ENCODE assay signal across 8 cellular contexts in genomic region chr3:156816091-156816793, GRCh38. TPM values are rescaled to one million over a fixed set of nuclear protein-coding genes. Genes with fewer than 3 reads are reported as not detected.
DNase-seq lines count a peak whose midpoint lies in the region; ATAC-seq, FAIRE-seq and TF ChIP-seq lines count a peak whose summit lies in the region.

No MANE protein-coding gene starts in this region.

- CTCF ChIA-PET in CD4-positive, alpha-beta memory T cell (lab: Charles Lee; ENCODE audit: partially characterized antibody), result interaction anchor here (1.9 kb wide), 1 partner anchor 139 kb away, joined by 8 read pairs; no protein-coding TSS in a partner anchor
- CTCF ChIA-PET in activated CD8-positive, alpha-beta T cell treated with anti-CD3 and anti-CD28 coated beads, Interleukin-2, amount 10 ng/mL, durations not matched to agents 7 days and 5 days (lab: Charles Lee), result interaction anchor here (0.6 kb wide), 1 partner anchor 315 kb away, joined by 3 read pairs; no protein-coding TSS in a partner anchor

- H3K4me1 ChIP-seq in CD4-positive, alpha-beta memory T cell (ENCODE audit: insufficient read depth, low read length), result peaks cover 39% of the 10 kb centered on the region

- H3K27me3 ChIP-seq in CD4-positive, alpha-beta memory T cell (ENCODE audit: insufficient read depth, low read length), result no peaks in the 10 kb centered on the region

- POLR2A ChIA-PET in CD4-positive, alpha-beta memory T cell (lab: Charles Lee; ENCODE audit: partially characterized antibody), result interaction anchor here (0.5 to 4.3 kb wide), 14 partner anchors 11 to 358 kb away, joined by 3 to 90 read pairs (median 12); partner anchors contain the start of genes CCNL1, LEKR1, SSR3 and TIPARP
- POLR2A ChIA-PET in activated CD8-positive, alpha-beta T cell treated with anti-CD3 and anti-CD28 coated beads, Interleukin-2, amount 10 ng/mL, durations not matched to agents 7 days and 5 days (lab: Charles Lee), result interaction anchor here (0.6 to 2.3 kb wide), 3 partner anchors 23 to 272 kb away, joined by 3 to 14 read pairs (median 7); partner anchors contain the start of gene TIPARP
- POLR2A ChIA-PET in naive thymus-derived CD8-positive, alpha-beta T cell (lab: Charles Lee), result interaction anchor here (0.7 to 3.3 kb wide), 5 partner anchors 9 to 344 kb away, joined by 3 to 34 read pairs (median 5); partner anchors contain the start of genes CCNL1 and TIPARP

- H3K36me3 ChIP-seq in CD4-positive, alpha-beta memory T cell (ENCODE audit: insufficient read depth, low read length), result no peaks in the 10 kb centered on the region

- no peaks in the 10 kb centered on the region for H3K9me3 ChIP-seq in CD4-positive, alpha-beta memory T cell (ENCODE audit: control insufficient read depth in 1 of 2, low read length in 2 of 2)

- TF ChIP-seq CTCF in GM20000 (IDR thresholded peaks at IDR 0.05; ENCODE audit: extremely low read depth, missing control alignments) (peak; percentile 7), epithelial cell of proximal tubule (conservative IDR thresholded peaks at IDR 0.05; ENCODE audit: low read depth, low read length) (no peak), type B pancreatic cell (conservative IDR thresholded peaks at IDR 0.05) (peak; percentile 45)

- no peaks in the 10 kb centered on the region for H3K27me3 Mint-ChIP-seq in CD4-positive, alpha-beta memory T cell
- H3K27me3 Mint-ChIP-seq in activated CD8-positive, alpha-beta T cell treated with anti-CD3 and anti-CD28 coated beads, Interleukin-2, amount 10 ng/mL, durations not matched to agents 7 days and 5 days (ENCODE audit: low read depth), result no peaks in the 10 kb centered on the region
- no peaks in the 10 kb centered on the region for H3K27me3 Mint-ChIP-seq in naive thymus-derived CD8-positive, alpha-beta T cell
- H3K27me3 Mint-ChIP-seq in type B pancreatic cell, result peaks cover 13% of the 10 kb centered on the region

- peaks cover 22 to 45% (median 35%) of the 10 kb centered on the region in 4 donors for H3K4me1 Mint-ChIP-seq in CD4-positive, alpha-beta memory T cell
- peaks cover 70% of the 10 kb centered on the region for H3K4me1 Mint-ChIP-seq in activated CD8-positive, alpha-beta T cell treated with anti-CD3 and anti-CD28 coated beads, Interleukin-2, amount 10 ng/mL, durations not matched to agents 7 days and 5 days (ENCODE audit: low read depth)
- peaks cover 15 to 35% (median 26%) of the 10 kb centered on the region in 4 donors for H3K4me1 Mint-ChIP-seq in naive thymus-derived CD8-positive, alpha-beta T cell
- H3K4me1 Mint-ChIP-seq in type B pancreatic cell (ENCODE audit: unreplicated experiment), result peaks cover 45% of the 10 kb centered on the region

- H3K36me3 Mint-ChIP-seq in CD4-positive, alpha-beta memory T cell, result peaks cover 0 to 5% of the 10 kb centered on the region in 2 donors
- H3K36me3 Mint-ChIP-seq in activated CD8-positive, alpha-beta T cell treated with anti-CD3 and anti-CD28 coated beads, Interleukin-2, amount 10 ng/mL, durations not matched to agents 7 days and 5 days (ENCODE audit: low read depth), result peaks cover 22% of the 10 kb centered on the region
- H3K36me3 Mint-ChIP-seq in naive thymus-derived CD8-positive, alpha-beta T cell, result peaks cover 0 to 22% (median 4%) of the 10 kb centered on the region in 3 donors
- no peaks in the 10 kb centered on the region for H3K36me3 Mint-ChIP-seq in type B pancreatic cell

- H3K4me3 ChIP-seq in CD4-positive, alpha-beta memory T cell (ENCODE audit: low read length in 2 of 2), result peak overlapping the region; percentile 26 to 59
- peak overlapping the region; percentile 61 for H3K4me3 ChIP-seq in epithelial cell of proximal tubule (ENCODE audit: low read depth, low read length)

- H3K27ac Mint-ChIP-seq in CD4-positive, alpha-beta memory T cell, result peak overlapping the region; percentile 91 to 97 (median 94)
- peak overlapping the region; percentile 97 for H3K27ac Mint-ChIP-seq in activated CD8-positive, alpha-beta T cell treated with anti-CD3 and anti-CD28 coated beads, Interleukin-2, amount 10 ng/mL, durations not matched to agents 7 days and 5 days
- H3K27ac Mint-ChIP-seq in naive thymus-derived CD8-positive, alpha-beta T cell, result peak overlapping the region; percentile 89 to 98 (median 96)
- H3K27ac Mint-ChIP-seq in type B pancreatic cell, result peak overlapping the region; percentile 99

- no peaks in the 10 kb centered on the region for H3K9me3 Mint-ChIP-seq in CD4-positive, alpha-beta memory T cell
- peaks cover 9% of the 10 kb centered on the region for H3K9me3 Mint-ChIP-seq in activated CD8-positive, alpha-beta T cell treated with anti-CD3 and anti-CD28 coated beads, Interleukin-2, amount 10 ng/mL, durations not matched to agents 7 days and 5 days (ENCODE audit: insufficient read depth)
- peaks cover 0 to 12% (median 0%) of the 10 kb centered on the region in 9 donors for H3K9me3 Mint-ChIP-seq in naive thymus-derived CD8-positive, alpha-beta T cell
- no peaks in the 10 kb centered on the region for H3K9me3 Mint-ChIP-seq in type B pancreatic cell

- ATAC-seq in HG03571 (IDR thresholded peaks at IDR 0.05; ENCODE audit: unreplicated experiment), result peak; percentile 18
- peak; percentile 5 for ATAC-seq in activated CD8-positive, alpha-beta T cell treated with anti-CD3 and anti-CD28 coated beads, Interleukin-2, amount 10 ng/mL, durations not matched to agents 7 days and 5 days
- ATAC-seq in naive thymus-derived CD8-positive, alpha-beta T cell, result peak; percentile 24 to 42

- peak overlapping the region; percentile 73 for H3K27ac ChIP-seq in CD4-positive, alpha-beta memory T cell (ENCODE audit: low read depth, low read length)

- peak in 4 of 5 donors; percentile 9 to 34 (median 24) for DNase-seq in CD4-positive, alpha-beta memory T cell
- DNase-seq in GM20000 (ENCODE audit: low spot score) (peak; percentile 64), epithelial cell of proximal tubule (ENCODE audit: low read depth) (no peak), type B pancreatic cell (ENCODE audit: extremely low spot score, unreplicated experiment) (no peak), urothelium cell line (ENCODE audit: low spot score) (no peak)
- peak; percentile 39 for DNase-seq in activated CD8-positive, alpha-beta T cell treated with anti-CD3 and anti-CD28 coated beads, Interleukin-2, amount 10 ng/mL, durations not matched to agents 7 days and 5 days
- DNase-seq in naive thymus-derived CD8-positive, alpha-beta T cell, result peak; percentile 11 to 80 (median 40)

- FAIRE-seq in urothelium cell line (lab: Jason Lieb, UNC), result no peak

- intact Hi-C loops in CD4-positive, alpha-beta memory T cell (cut with micrococcal nuclease), result loop anchor here (2.0 to 10.0 kb wide), 5 partner anchors 251 to 961 kb away; partner anchors contain the start of genes SLC33A1 and SSR3

- peak overlapping the region; percentile 86 to 96 (median 90) for H3K4me3 Mint-ChIP-seq in CD4-positive, alpha-beta memory T cell
- peak overlapping the region; percentile 88 for H3K4me3 Mint-ChIP-seq in activated CD8-positive, alpha-beta T cell treated with anti-CD3 and anti-CD28 coated beads, Interleukin-2, amount 10 ng/mL, durations not matched to agents 7 days and 5 days
- peak overlapping the region; percentile 90 to 97 (median 95) for H3K4me3 Mint-ChIP-seq in naive thymus-derived CD8-positive, alpha-beta T cell
- peak overlapping the region; percentile 96 for H3K4me3 Mint-ChIP-seq in type B pancreatic cell

RNA-seq across cellular contexts. Expression of gene LEKR1, which starts 9.9 kb away (rescaled TPM):
- 1 to 10 TPM; 2.1 to 2.9 TPM for total RNA-seq in CD4-positive, alpha-beta memory T cell
- polyA plus RNA-seq in CD4-positive, alpha-beta memory T cell, result under 1 TPM; 0.53 to 0.55 TPM
- under 1 TPM; 0.68 to 0.81 TPM for total RNA-seq in activated CD8-positive, alpha-beta T cell treated with anti-CD3 and anti-CD28 coated beads, Interleukin-2, amount 10 ng/mL, durations not matched to agents 7 days and 5 days
- total RNA-seq in epithelial cell of proximal tubule (0.06 and 0.43 TPM in 2 replicates), type B pancreatic cell (ENCODE audit: low replicate concordance) (1.6 and 4.2 TPM in 2 replicates)
- total RNA-seq in naive thymus-derived CD8-positive, alpha-beta T cell, result 1 to 10 TPM; 3.0 TPM
- 1 to 10 TPM in 1 of 3 donors, under 1 TPM in 2; 0.33 to 1.4 (median 0.67) TPM for polyA plus RNA-seq in naive thymus-derived CD8-positive, alpha-beta T cell

Comparison
In these comparisons a context has a peak if more than half of its experiments do, and no peak if none do; other contexts are left out.
1. DNase-seq: peak in CD4-positive, alpha-beta memory T cell (4 of 5), GM20000 (single experiment), activated CD8-positive, alpha-beta T cell treated with anti-CD3 and anti-CD28 coated beads, Interleukin-2, amount 10 ng/mL, durations not matched to agents 7 days and 5 days (single experiment) and naive thymus-derived CD8-positive, alpha-beta T cell (10 of 10); none in epithelial cell of proximal tubule (single experiment), type B pancreatic cell (single experiment) and urothelium cell line (single experiment).
2. Peak in every context shown above with its lines, with median percentiles within 50 percentile points of each other: H3K27ac Mint-ChIP-seq, H3K4me3 Mint-ChIP-seq and ATAC-seq.